ENCODE assay signal across 13 cellular contexts in the genomic region with DNA sequence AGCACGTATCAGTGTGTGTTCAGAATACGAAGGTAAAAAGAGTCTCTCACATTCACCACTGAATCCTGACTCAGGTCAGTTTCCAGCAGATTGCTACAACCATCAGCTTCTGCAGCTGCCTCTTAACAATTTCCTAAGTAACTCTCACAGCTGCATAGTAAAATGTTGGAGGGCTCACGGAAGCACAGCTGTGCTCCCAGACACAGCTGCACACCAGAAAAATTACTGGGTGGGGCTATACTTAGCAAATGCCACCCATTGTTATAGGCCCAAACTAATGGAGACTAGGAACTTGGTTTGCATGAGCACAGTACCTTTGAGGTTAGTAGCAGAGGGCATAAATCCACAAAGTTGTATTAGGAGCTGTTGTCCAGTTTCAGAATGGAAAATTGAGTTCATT.
DNase-seq lines count a peak whose midpoint lies in the region; ATAC-seq lines count a peak whose summit lies in the region.
"Had no signal": no experiment of that assay in that cellular context is flagged by ENCODE, and none has a peak within 500 bp of the region (broad histone marks: within the 10 kb centered on the region; RNA-seq: fewer than 3 reads in every experiment).

No MANE protein-coding gene starts in this region.

- H3K27ac ChIP-seq in Karpas-422 (ENCODE audit: low read length): no peak overlapping the region
- H3K27ac ChIP-seq: Peyer's patch had no signal

- no peak overlapping the region for H3K4me2 ChIP-seq in Karpas-422 (ENCODE audit: low read depth, low read length, poor library complexity, severe bottlenecking)

- H3K4me3 ChIP-seq in Karpas-422 (ENCODE audit: low read length): no peak overlapping the region
- H3K4me3 ChIP-seq: Peyer's patch had no signal

- no peaks in the 10 kb centered on the region for H3K27me3 ChIP-seq in Karpas-422 (ENCODE audit: low read length)
- H3K27me3 ChIP-seq: Peyer's patch had no signal

- no peaks in the 10 kb centered on the region for H4K20me1 ChIP-seq in Karpas-422 (ENCODE audit: insufficient read depth, low read depth, low read length)

- intact Hi-C loops in left ventricle myocardium superior (cut with micrococcal nuclease) (no loop called here), cardiac septum (cut with DNase I) (no loop called here)

- ATAC-seq in left ventricle myocardium superior (peak; percentile 63), HG03354 (IDR thresholded peaks at IDR 0.05; ENCODE audit: poor library complexity, severe bottlenecking, unreplicated experiment) (no peak), GM18868 (IDR thresholded peaks at IDR 0.05; ENCODE audit: unreplicated experiment) (no peak)

- no peaks in the 10 kb centered on the region for H3K79me2 ChIP-seq in Karpas-422 (ENCODE audit: low read length)

- no peaks in the 10 kb centered on the region for H3K4me1 ChIP-seq in Karpas-422 (ENCODE audit: low read length)
- H3K4me1 ChIP-seq: Peyer's patch had no signal

- no peak overlapping the region for H3K9ac ChIP-seq in Karpas-422 (ENCODE audit: low read length)

- H3K9me2 ChIP-seq in Karpas-422 (replicated peaks; ENCODE audit: insufficient read depth, low read length): no peaks in the 10 kb centered on the region

- H3K36me3 ChIP-seq in Karpas-422 (ENCODE audit: insufficient read depth, low read length): no peaks in the 10 kb centered on the region
- H3K36me3 ChIP-seq: Peyer's patch had no signal

- no peak overlapping the region for H2AFZ ChIP-seq in Karpas-422 (ENCODE audit: low read length)

- no peaks in the 10 kb centered on the region for H3K9me3 ChIP-seq in Karpas-422 (ENCODE audit: low read length)
- H3K9me3 ChIP-seq: Peyer's patch had no signal

- no peak for DNase-seq in left ventricle myocardium superior
- DNase-seq in cardiac septum (ENCODE audit: low spot score): no peak
- peak; percentile 14 for DNase-seq in RPMI7951 (ENCODE audit: low read depth)
- peak; percentile 74 for DNase-seq in myocyte (ENCODE audit: low read depth)
- DNase-seq in Karpas-422: no peak
- no peak for DNase-seq in NCI-H2196 treated with DMSO at 0.1 percent for 48 hours (lab: John Stamatoyannopoulos, UW; ENCODE audit: unreplicated experiment)
- DNase-seq: NCI-H187 treated with DMSO at 0.1 percent for 48 hours, NCI-H2171 treated with DMSO at 0.1 percent for 48 hours, NCI-H524, Peyer's patch, SIG-M5 had no signal

Comparison
In these comparisons a context has a peak if more than half of its experiments do, and no peak if none do; other contexts are left out.
1. DNase-seq: peak in RPMI7951 (single experiment) and myocyte (single experiment); none in left ventricle myocardium superior (single experiment), cardiac septum (single experiment), Karpas-422 (single experiment) and NCI-H2196 treated with DMSO at 0.1 percent for 48 hours (single experiment).